Comparison of ENCODE assay signal across 8 cellular contexts in the genomic region with DNA sequence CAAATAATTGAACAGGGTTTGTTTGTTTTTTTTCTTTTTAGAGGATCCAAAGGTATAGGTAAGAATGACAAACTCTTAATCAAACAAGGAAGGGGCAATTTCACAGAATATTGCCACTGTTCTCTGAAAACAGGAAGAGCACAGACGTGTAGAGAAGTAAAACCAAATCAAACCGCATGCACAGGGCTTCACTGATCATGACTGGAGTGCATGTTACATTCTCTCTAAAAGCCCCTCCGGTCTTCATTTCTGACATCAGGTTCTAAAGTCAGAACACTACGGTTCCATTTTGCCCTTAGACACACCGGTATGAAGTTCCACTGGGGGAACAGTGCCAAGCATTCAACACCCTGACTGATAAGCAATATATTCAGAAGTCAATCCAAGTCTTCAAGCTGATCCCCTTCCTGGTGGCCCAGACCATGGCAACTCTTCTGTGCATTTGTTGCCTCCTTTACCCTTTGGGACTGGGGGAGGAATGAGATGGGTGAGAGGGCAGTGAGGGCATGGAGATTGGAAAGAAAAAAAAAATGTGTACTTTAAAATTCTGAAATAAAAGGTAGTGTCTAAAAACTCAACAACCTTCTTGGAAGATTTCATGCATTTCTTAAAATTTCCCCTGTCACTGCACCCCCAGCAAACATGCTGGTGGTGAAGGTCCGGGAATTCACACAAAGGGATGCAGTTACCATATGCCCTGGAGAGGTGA. TPM values are rescaled to one million over a fixed set of nuclear protein-coding genes. Genes with fewer than 3 reads are reported as not detected.
DNase-seq lines count a peak whose midpoint lies in the region; ATAC-seq and TF ChIP-seq lines count a peak whose summit lies in the region.

No MANE protein-coding gene starts in this region.

- peaks cover 10% of the 10 kb centered on the region for H3K27me3 Mint-ChIP-seq in progenitor cell of endocrine pancreas

- no peaks in the 10 kb centered on the region for H3K9me3 ChIP-seq in esophagus muscularis mucosa

- H3K4me1 ChIP-seq in esophagus muscularis mucosa, result peaks cover 34 to 65% (median 59%) of the 10 kb centered on the region in 4 donors

- peaks cover 20% of the 10 kb centered on the region for H3K36me3 Mint-ChIP-seq in progenitor cell of endocrine pancreas (ENCODE audit: insufficient read depth)

- no peaks in the 10 kb centered on the region for H3K36me3 ChIP-seq in esophagus muscularis mucosa

- H3K27ac ChIP-seq in esophagus muscularis mucosa (replicated peaks in 1 of 4), result peak overlapping the region; percentile 92 to 98 (median 94)

- no peak for TF ChIP-seq POLR2A in esophagus muscularis mucosa (IDR thresholded peaks at IDR 0.05; ENCODE audit: low read depth)

- peak overlapping the region; percentile 85 to 93 (median 91) for H3K4me3 ChIP-seq in esophagus muscularis mucosa

- H3K27ac Mint-ChIP-seq in progenitor cell of endocrine pancreas, result peak overlapping the region; percentile 92

- DNase-seq in stimulated activated CD4-positive, alpha-beta T cell treated with anti-CD3 and anti-CD28 coated beads, Interleukin-15, amount 100 ng/mL, for 24 hours, result peak; percentile 16
- no peak for DNase-seq in stimulated activated CD4-positive, alpha-beta T cell treated with anti-CD3 and anti-CD28 coated beads, Interleukin-4, amount 100 ng/mL, for 1 hour
- DNase-seq in activated CD4-positive, alpha-beta T cell treated with anti-CD3 and anti-CD28 coated beads for 48 hours, result peak; percentile 19
- DNase-seq in esophagus muscularis mucosa (ENCODE audit: extremely low spot score) (no peak), progenitor cell of endocrine pancreas (ENCODE audit: low spot score, unreplicated experiment) (no peak), NCI-H226 (no peak), hepatic stellate cell (ENCODE audit: low spot score) (no peak)

- intact Hi-C loops in esophagus muscularis mucosa (cut with DNase I), result loop anchor here (5.0 kb wide), 1 partner anchor 77 kb away; no protein-coding TSS in a partner anchor

- no peak for TF ChIP-seq EP300 in esophagus muscularis mucosa (IDR thresholded peaks at IDR 0.05)

- H3K4me1 Mint-ChIP-seq in progenitor cell of endocrine pancreas (ENCODE audit: low read depth), result peaks cover 14% of the 10 kb centered on the region

- H3K9me3 Mint-ChIP-seq in progenitor cell of endocrine pancreas (ENCODE audit: low read depth), result peaks cover 13% of the 10 kb centered on the region

- H3K27me3 ChIP-seq in esophagus muscularis mucosa, result no peaks in the 10 kb centered on the region

- peak overlapping the region; percentile 89 for H3K4me3 Mint-ChIP-seq in progenitor cell of endocrine pancreas (ENCODE audit: low read depth)

- TF ChIP-seq CTCF in esophagus muscularis mucosa (IDR thresholded peaks at IDR 0.05) (no peak), progenitor cell of endocrine pancreas (IDR thresholded peaks at IDR 0.05; ENCODE audit: unreplicated experiment) (no peak)

- peak; percentile 46 for ATAC-seq in HG03460 (IDR thresholded peaks at IDR 0.05; ENCODE audit: unreplicated experiment)

- WGBS in esophagus muscularis mucosa, result 34% methylated on average over 6 of the region's 6 CpGs

RNA-seq across cellular contexts. Expression of gene MMD, which starts 1.4 kb away (rescaled TPM):
- total RNA-seq in esophagus muscularis mucosa, result 10 to 100 TPM; 28.5 to 43.9 (median 32.4) TPM
- total RNA-seq in progenitor cell of endocrine pancreas, result 22.1 and 26.1 TPM in 2 replicates

Comparison
In these comparisons a context has a peak if more than half of its experiments do, and no peak if none do; other contexts are left out.
1. DNase-seq: peak in stimulated activated CD4-positive, alpha-beta T cell treated with anti-CD3 and anti-CD28 coated beads, Interleukin-15, amount 100 ng/mL, for 24 hours (single experiment) and activated CD4-positive, alpha-beta T cell treated with anti-CD3 and anti-CD28 coated beads for 48 hours (single experiment); none in stimulated activated CD4-positive, alpha-beta T cell treated with anti-CD3 and anti-CD28 coated beads, Interleukin-4, amount 100 ng/mL, for 1 hour (single experiment), esophagus muscularis mucosa (single experiment), progenitor cell of endocrine pancreas (single experiment), NCI-H226 (single experiment) and hepatic stellate cell (single experiment).